Comparison of ENCODE assay signal across 1 cellular context in genomic region chr5:171492781-171493180, GRCh38.
TF ChIP-seq lines count a peak whose summit lies in the region.

No MANE protein-coding gene starts in this region.

TF ChIP-seq in K562, 482 proteins besides CTCF, POLR2A, EP300 and RAD21 (continued from another document):
- TF ChIP-seq ZNF197 (CRISPR knock-in tag; IDR thresholded peaks at IDR 0.05; ENCODE audit: low read depth) (no peak), ZNF436 (CRISPR knock-in tag; IDR thresholded peaks at IDR 0.05) (no peak), ZNF583 (CRISPR knock-in tag; IDR thresholded peaks at IDR 0.05) (no peak), PHTF2 (CRISPR knock-in tag; IDR thresholded peaks at IDR 0.05) (no peak), SAFB2 (IDR thresholded peaks at IDR 0.05; ENCODE audit: borderline replicate concordance, low read depth, low read length, severe bottlenecking) (no peak), COPS2 (conservative IDR thresholded peaks at IDR 0.05) (no peak)
TF ChIP-seq in K562: peak in this region for 2.
